Comparison of ENCODE assay signal across 15 cellular contexts in the genomic region with DNA sequence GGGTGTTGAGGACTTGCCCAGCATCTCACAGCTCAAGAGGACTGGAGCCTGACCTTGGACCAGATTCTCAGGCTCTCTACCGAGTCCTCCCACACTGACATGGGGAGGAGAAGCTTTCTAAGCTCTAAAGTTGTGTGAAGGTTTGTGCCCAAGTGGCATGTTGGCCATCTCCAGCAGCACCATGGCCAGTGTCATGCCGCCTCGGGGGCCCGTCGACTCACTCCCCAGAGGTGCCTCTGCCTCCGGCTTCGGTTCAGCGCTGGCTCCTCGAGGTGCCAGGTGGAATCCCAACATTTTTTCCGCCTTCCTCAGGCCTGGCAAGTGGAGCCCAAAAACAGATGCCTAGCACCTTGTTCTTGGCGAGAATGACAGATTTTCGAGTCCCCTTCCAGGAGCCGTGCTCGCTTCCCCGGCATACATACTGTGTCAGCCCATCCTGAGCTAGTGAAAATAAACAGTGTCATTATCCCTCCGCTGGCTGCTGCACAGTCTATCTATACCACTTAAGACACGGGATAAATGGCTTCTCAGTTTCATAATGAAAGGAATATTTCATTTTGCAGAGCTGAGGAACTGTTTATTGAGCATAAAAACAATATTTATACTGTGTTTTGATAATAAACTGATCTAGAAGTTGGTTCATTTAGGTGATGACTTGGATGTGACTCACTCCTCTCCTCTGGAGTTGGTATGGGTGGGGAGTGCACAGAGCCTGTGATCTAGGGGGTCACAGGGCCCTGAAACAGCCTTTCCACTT.
DNase-seq lines count a peak whose midpoint lies in the region; ATAC-seq, FAIRE-seq and TF ChIP-seq lines count a peak whose summit lies in the region.
"Had no signal": no experiment of that assay in that cellular context is flagged by ENCODE, and none has a peak within 500 bp of the region (broad histone marks: within the 10 kb centered on the region; RNA-seq: fewer than 3 reads in every experiment).

No MANE protein-coding gene starts in this region.

- TF ChIP-seq POLR2A in A549 (IDR thresholded peaks at IDR 0.05; ENCODE audit: low read length), result no peak

- intact Hi-C loops in cardiac septum (cut with DNase I), result no loop called here

- ATAC-seq in A549, result no peak
- peak; percentile 62 for ATAC-seq in RWPE2 (ENCODE audit: low read depth)
- ATAC-seq: activated CD8-positive, alpha-beta memory T cell treated with anti-CD3 and anti-CD28 coated beads, Interleukin-2, amount 10 ng/mL, durations not matched to agents 7 days and 5 days had no signal

- DNase-seq in A549 (ENCODE audit: low read depth in 1 of 2, low spot score in 1 of 2), result no peak
- peak; percentile 74 for DNase-seq in G401 (ENCODE audit: low spot score)
- DNase-seq in RWPE2 (ENCODE audit: low spot score), result no peak
- DNase-seq in fibroblast of mammary gland (ENCODE audit: low read depth), result peak; percentile 50
- no peak for DNase-seq in caudate nucleus (lab: John Stamatoyannopoulos, UW)
- no peak for DNase-seq in cardiac septum (ENCODE audit: low spot score)
- no peak for DNase-seq in NCI-H2171 (lab: John Stamatoyannopoulos, UW)
- DNase-seq in effector CD8-positive, alpha-beta T cell (lab: John Stamatoyannopoulos, UW), result no peak
- DNase-seq: activated CD8-positive, alpha-beta memory T cell treated with anti-CD3 and anti-CD28 coated beads, Interleukin-2, amount 10 ng/mL, durations not matched to agents 7 days and 5 days; activated naive CD4-positive, alpha-beta T cell treated with anti-CD3 and anti-CD28 coated beads, Interleukin-2, amount 50 U/mL, for 16 hours; central memory CD4-positive, alpha-beta T cell; NCI-H146; NCI-H510A; stimulated activated CD4-positive, alpha-beta T cell treated with anti-CD3 and anti-CD28 coated beads, Interleukin-15, amount 100 ng/mL, for 24 hours had no signal

- no peak for TF ChIP-seq RAD21 in A549 (conservative IDR thresholded peaks at IDR 0.05 in 1 of 2, IDR thresholded peaks at IDR 0.05 in 1 of 2)

- peak; percentile 51 for FAIRE-seq in A549 (lab: Jason Lieb, UNC)

- TF ChIP-seq EP300 in A549 (IDR thresholded peaks at IDR 0.05), result no peak

- WGBS in A549 (ENCODE audit: missing lambda C conversion rate), result 79% methylated on average over 17 of the region's 17 CpGs

- no peaks in the 10 kb centered on the region for H3K27me3 ChIP-seq in RWPE2 (ENCODE audit: insufficient read depth, poor library complexity, severe bottlenecking)

- H3K4me3 ChIP-seq in A549, result no peak overlapping the region
- no peak overlapping the region for H3K4me3 ChIP-seq in RWPE2 (ENCODE audit: severe bottlenecking)
- no peak overlapping the region for H3K4me3 ChIP-seq in fibroblast of mammary gland (ENCODE audit: control insufficient read depth, low read depth, low read length)

- peaks cover 33% of the 10 kb centered on the region for H3K4me1 ChIP-seq in A549
- H3K4me1 ChIP-seq in RWPE2 (ENCODE audit: insufficient read depth, poor library complexity, severe bottlenecking), result peaks cover 34% of the 10 kb centered on the region

- peak overlapping the region; percentile 27; the same call in 2 of the 3 replicates for H3K4me2 ChIP-seq in A549

- no peak overlapping the region for H3K27ac ChIP-seq in A549
- peak overlapping the region; percentile 38 for H3K27ac ChIP-seq in RWPE2 (ENCODE audit: poor library complexity, severe bottlenecking)
- H3K27ac ChIP-seq in caudate nucleus (ENCODE audit: low read depth, low read length), result no peak overlapping the region
- H3K27ac ChIP-seq: VCaP had no signal

- H3K9me3 ChIP-seq in A549 (peaks cover 18% of the 10 kb centered on the region), RWPE2 (ENCODE audit: severe bottlenecking) (no peaks in the 10 kb centered on the region)

- POLR2A ChIA-PET in A549 (lab: Yijun Ruan, JAX), result interaction anchor here (0.9 kb wide), 1 partner anchor 48 kb away, joined by 3 read pairs; no protein-coding TSS in a partner anchor

- H3K36me3 ChIP-seq in RWPE2 (ENCODE audit: low read depth), result no peaks in the 10 kb centered on the region

- TF ChIP-seq CTCF in A549 (IDR thresholded peaks at IDR 0.05) (no peak), RWPE2 (IDR thresholded peaks at IDR 0.05; ENCODE audit: poor library complexity, severe bottlenecking) (no peak), fibroblast of mammary gland (conservative IDR thresholded peaks at IDR 0.05; ENCODE audit: control insufficient read depth, insufficient read depth, low read depth, low read length) (no peak)

- CTCF ChIA-PET in A549 (lab: Yijun Ruan, JAX), result interaction anchor here (0.9 to 3.9 kb wide), 4 partner anchors 10 to 328 kb away, joined by 3 to 15 read pairs (median 6); partner anchors contain the start of gene TLE3

- in situ Hi-C loops in G401 (cut with HindIII; ENCODE audit: low sequenced_read_pairs), result no loop called here

TF ChIP-seq in A549, 52 proteins besides CTCF, POLR2A, EP300 and RAD21:
- TF ChIP-seq, protein P1, sequence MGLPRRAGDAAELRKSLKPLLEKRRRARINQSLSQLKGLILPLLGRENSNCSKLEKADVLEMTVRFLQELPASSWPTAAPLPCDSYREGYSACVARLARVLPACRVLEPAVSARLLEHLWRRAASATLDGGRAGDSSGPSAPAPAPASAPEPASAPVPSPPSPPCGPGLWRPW (IDR thresholded peaks at IDR 0.05), result no peak
- peak; percentile 33; the same call in 1 of the 2 replicates for TF ChIP-seq JUNB (IDR thresholded peaks at IDR 0.05)

Comparison
In these comparisons a context has a peak if more than half of its experiments do, and no peak if none do; other contexts are left out.
1. DNase-seq: peak in G401 (single experiment) and fibroblast of mammary gland (single experiment); none in A549 (0 of 2), RWPE2 (single experiment), caudate nucleus (0 of 61), cardiac septum (single experiment), NCI-H2171 (single experiment) and effector CD8-positive, alpha-beta T cell (single experiment).